In genomic region chr15:89812126-89812846, GRCh38 we compare ENCODE assay signal across 1 cellular context.
TF ChIP-seq lines count a peak whose summit lies in the region.

No MANE protein-coding gene starts in this region.

TF ChIP-seq in HepG2, 621 proteins besides CTCF, POLR2A, EP300 and RAD21 (continued from another document and continues in another):
- TF ChIP-seq ZNF281 (CRISPR knock-in tag; IDR thresholded peaks at IDR 0.05; ENCODE audit: borderline replicate concordance), result no peak
- TF ChIP-seq SMYD3 (CRISPR knock-in tag; IDR thresholded peaks at IDR 0.05), result peak; percentile 39; the same call in 1 of the 2 replicates
- no peak for TF ChIP-seq ZFP1 (CRISPR knock-in tag; IDR thresholded peaks at IDR 0.05)
- TF ChIP-seq ATF7-NPFF (CRISPR knock-in tag; IDR thresholded peaks at IDR 0.05; ENCODE audit: low read depth), result no peak
- no peak for TF ChIP-seq ETV6 (CRISPR knock-in tag; conservative IDR thresholded peaks at IDR 0.05)
- no peak for TF ChIP-seq STAT5B (CRISPR knock-in tag; IDR thresholded peaks at IDR 0.05)
- TF ChIP-seq SP2 (CRISPR knock-in tag; IDR thresholded peaks at IDR 0.05), result no peak
- TF ChIP-seq SP5 (CRISPR knock-in tag; IDR thresholded peaks at IDR 0.05; ENCODE audit: borderline replicate concordance, low read depth), result no peak
- TF ChIP-seq ZNF878 (CRISPR knock-in tag; IDR thresholded peaks at IDR 0.05), result no peak
- TF ChIP-seq, protein P1, sequence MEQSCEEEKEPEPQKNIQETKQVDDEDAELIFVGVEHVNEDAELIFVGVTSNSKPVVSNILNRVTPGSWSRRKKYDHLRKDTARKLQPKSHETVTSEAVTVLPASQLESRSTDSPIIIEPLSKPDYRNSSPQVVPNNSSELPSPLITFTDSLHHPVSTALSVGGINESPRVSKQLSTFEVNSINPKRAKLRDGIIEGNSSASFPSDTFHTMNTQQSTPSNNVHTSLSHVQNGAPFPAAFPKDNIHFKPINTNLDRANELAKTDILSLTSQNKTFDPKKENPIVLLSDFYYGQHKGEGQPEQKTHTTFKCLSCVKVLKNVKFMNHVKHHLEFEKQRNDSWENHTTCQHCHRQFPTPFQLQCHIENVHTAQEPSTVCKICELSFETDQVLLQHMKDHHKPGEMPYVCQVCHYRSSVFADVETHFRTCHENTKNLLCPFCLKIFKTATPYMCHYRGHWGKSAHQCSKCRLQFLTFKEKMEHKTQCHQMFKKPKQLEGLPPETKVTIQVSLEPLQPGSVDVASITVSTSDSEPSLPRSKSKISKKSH (CRISPR knock-in tag; IDR thresholded peaks at IDR 0.05; ENCODE audit: borderline replicate concordance), result peak; percentile 67; the same call in 1 of the 2 replicates
- TF ChIP-seq HNRNPUL1 (IDR thresholded peaks at IDR 0.05; ENCODE audit: low read depth, low read length), result no peak
- no peak for TF ChIP-seq WIZ (CRISPR knock-in tag; IDR thresholded peaks at IDR 0.05)
- no peak for TF ChIP-seq DMAP1 (CRISPR knock-in tag; IDR thresholded peaks at IDR 0.05)
- peak; percentile 10; the same call in 1 of the 2 replicates for TF ChIP-seq ETV5 (CRISPR knock-in tag; IDR thresholded peaks at IDR 0.05; ENCODE audit: borderline replicate concordance)
- TF ChIP-seq MEIS2 (CRISPR knock-in tag; IDR thresholded peaks at IDR 0.05), result no peak
- TF ChIP-seq NR2F6 (IDR thresholded peaks at IDR 0.05), result no peak
- no peak for TF ChIP-seq NR2F6 (CRISPR knock-in tag; IDR thresholded peaks at IDR 0.05)
- TF ChIP-seq POGZ (CRISPR knock-in tag; IDR thresholded peaks at IDR 0.05), result 0 out of 2 replicates have a peak, but pooled peaks have one; percentile 23
- TF ChIP-seq ZNF570 (CRISPR knock-in tag; IDR thresholded peaks at IDR 0.05; ENCODE audit: borderline replicate concordance), result no peak
- TF ChIP-seq ARNT2 (CRISPR knock-in tag; IDR thresholded peaks at IDR 0.05; ENCODE audit: low read depth), result no peak
- TF ChIP-seq, protein P2, sequence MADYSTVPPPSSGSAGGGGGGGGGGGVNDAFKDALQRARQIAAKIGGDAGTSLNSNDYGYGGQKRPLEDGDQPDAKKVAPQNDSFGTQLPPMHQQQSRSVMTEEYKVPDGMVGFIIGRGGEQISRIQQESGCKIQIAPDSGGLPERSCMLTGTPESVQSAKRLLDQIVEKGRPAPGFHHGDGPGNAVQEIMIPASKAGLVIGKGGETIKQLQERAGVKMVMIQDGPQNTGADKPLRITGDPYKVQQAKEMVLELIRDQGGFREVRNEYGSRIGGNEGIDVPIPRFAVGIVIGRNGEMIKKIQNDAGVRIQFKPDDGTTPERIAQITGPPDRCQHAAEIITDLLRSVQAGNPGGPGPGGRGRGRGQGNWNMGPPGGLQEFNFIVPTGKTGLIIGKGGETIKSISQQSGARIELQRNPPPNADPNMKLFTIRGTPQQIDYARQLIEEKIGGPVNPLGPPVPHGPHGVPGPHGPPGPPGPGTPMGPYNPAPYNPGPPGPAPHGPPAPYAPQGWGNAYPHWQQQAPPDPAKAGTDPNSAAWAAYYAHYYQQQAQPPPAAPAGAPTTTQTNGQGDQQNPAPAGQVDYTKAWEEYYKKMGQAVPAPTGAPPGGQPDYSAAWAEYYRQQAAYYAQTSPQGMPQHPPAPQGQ (CRISPR knock-in tag; IDR thresholded peaks at IDR 0.05; ENCODE audit: borderline replicate concordance), result no peak
- no peak for TF ChIP-seq NAIF1 (CRISPR knock-in tag; IDR thresholded peaks at IDR 0.05; ENCODE audit: borderline replicate concordance)
- TF ChIP-seq, protein P3, sequence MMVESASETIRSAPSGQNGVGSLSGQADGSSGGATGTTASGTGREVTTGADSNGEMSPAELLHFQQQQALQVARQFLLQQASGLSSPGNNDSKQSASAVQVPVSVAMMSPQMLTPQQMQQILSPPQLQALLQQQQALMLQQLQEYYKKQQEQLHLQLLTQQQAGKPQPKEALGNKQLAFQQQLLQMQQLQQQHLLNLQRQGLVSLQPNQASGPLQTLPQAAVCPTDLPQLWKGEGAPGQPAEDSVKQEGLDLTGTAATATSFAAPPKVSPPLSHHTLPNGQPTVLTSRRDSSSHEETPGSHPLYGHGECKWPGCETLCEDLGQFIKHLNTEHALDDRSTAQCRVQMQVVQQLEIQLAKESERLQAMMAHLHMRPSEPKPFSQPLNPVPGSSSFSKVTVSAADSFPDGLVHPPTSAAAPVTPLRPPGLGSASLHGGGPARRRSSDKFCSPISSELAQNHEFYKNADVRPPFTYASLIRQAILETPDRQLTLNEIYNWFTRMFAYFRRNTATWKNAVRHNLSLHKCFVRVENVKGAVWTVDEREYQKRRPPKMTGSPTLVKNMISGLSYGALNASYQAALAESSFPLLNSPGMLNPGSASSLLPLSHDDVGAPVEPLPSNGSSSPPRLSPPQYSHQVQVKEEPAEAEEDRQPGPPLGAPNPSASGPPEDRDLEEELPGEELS (CRISPR knock-in tag; IDR thresholded peaks at IDR 0.05), result no peak
- TF ChIP-seq ZNF546 (CRISPR knock-in tag; conservative IDR thresholded peaks at IDR 0.05), result no peak
- no peak for TF ChIP-seq ZBTB7A (CRISPR knock-in tag; IDR thresholded peaks at IDR 0.05)
- TF ChIP-seq ZNF567 (CRISPR knock-in tag; IDR thresholded peaks at IDR 0.05; ENCODE audit: borderline replicate concordance), result no peak
- 0 out of 2 replicates have a peak, but pooled peaks have one; percentile 57 for TF ChIP-seq ZNF891 (CRISPR knock-in tag; IDR thresholded peaks at IDR 0.05)
- no peak; the same call in 1 of the 2 replicates for TF ChIP-seq TFDP1 (CRISPR knock-in tag; IDR thresholded peaks at IDR 0.05; ENCODE audit: borderline replicate concordance)
- TF ChIP-seq ZSCAN30 (CRISPR knock-in tag; IDR thresholded peaks at IDR 0.05), result no peak
- TF ChIP-seq ZNF343 (CRISPR knock-in tag; IDR thresholded peaks at IDR 0.05), result no peak
- TF ChIP-seq, protein P4, sequence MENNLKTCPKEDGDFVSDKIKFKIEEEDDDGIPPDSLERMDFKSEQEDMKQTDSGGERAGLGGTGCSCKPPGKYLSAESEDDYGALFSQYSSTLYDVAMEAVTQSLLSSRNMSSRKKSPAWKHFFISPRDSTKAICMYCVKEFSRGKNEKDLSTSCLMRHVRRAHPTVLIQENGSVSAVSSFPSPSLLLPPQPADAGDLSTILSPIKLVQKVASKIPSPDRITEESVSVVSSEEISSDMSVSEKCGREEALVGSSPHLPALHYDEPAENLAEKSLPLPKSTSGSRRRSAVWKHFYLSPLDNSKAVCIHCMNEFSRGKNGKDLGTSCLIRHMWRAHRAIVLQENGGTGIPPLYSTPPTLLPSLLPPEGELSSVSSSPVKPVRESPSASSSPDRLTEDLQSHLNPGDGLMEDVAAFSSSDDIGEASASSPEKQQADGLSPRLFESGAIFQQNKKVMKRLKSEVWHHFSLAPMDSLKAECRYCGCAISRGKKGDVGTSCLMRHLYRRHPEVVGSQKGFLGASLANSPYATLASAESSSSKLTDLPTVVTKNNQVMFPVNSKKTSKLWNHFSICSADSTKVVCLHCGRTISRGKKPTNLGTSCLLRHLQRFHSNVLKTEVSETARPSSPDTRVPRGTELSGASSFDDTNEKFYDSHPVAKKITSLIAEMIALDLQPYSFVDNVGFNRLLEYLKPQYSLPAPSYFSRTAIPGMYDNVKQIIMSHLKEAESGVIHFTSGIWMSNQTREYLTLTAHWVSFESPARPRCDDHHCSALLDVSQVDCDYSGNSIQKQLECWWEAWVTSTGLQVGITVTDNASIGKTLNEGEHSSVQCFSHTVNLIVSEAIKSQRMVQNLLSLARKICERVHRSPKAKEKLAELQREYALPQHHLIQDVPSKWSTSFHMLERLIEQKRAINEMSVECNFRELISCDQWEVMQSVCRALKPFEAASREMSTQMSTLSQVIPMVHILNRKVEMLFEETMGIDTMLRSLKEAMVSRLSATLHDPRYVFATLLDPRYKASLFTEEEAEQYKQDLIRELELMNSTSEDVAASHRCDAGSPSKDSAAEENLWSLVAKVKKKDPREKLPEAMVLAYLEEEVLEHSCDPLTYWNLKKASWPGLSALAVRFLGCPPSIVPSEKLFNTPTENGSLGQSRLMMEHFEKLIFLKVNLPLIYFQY (CRISPR knock-in tag; IDR thresholded peaks at IDR 0.05; ENCODE audit: borderline replicate concordance), result peak; percentile 48; the same call in 1 of the 2 replicates
- TF ChIP-seq KLF12 (CRISPR knock-in tag; IDR thresholded peaks at IDR 0.05; ENCODE audit: borderline replicate concordance), result peak; percentile 52; the same call in 1 of the 2 replicates
- TF ChIP-seq, protein P5, sequence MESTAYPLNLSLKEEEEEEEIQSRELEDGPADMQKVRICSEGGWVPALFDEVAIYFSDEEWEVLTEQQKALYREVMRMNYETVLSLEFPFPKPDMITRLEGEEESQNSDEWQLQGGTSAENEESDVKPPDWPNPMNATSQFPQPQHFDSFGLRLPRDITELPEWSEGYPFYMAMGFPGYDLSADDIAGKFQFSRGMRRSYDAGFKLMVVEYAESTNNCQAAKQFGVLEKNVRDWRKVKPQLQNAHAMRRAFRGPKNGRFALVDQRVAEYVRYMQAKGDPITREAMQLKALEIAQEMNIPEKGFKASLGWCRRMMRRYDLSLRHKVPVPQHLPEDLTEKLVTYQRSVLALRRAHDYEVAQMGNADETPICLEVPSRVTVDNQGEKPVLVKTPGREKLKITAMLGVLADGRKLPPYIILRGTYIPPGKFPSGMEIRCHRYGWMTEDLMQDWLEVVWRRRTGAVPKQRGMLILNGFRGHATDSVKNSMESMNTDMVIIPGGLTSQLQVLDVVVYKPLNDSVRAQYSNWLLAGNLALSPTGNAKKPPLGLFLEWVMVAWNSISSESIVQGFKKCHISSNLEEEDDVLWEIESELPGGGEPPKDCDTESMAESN (CRISPR knock-in tag; conservative IDR thresholded peaks at IDR 0.05), result no peak
- TF ChIP-seq ZNF629 (CRISPR knock-in tag; conservative IDR thresholded peaks at IDR 0.05), result no peak
- no peak for TF ChIP-seq HHEX (CRISPR knock-in tag; IDR thresholded peaks at IDR 0.05)
- TF ChIP-seq PAF1 (CRISPR knock-in tag; IDR thresholded peaks at IDR 0.05), result no peak
- TF ChIP-seq ZNF652 (CRISPR knock-in tag; IDR thresholded peaks at IDR 0.05; ENCODE audit: borderline replicate concordance, low read depth), result no peak
- TF ChIP-seq ZNF441 (CRISPR knock-in tag; IDR thresholded peaks at IDR 0.05; ENCODE audit: borderline replicate concordance), result no peak
- no peak for TF ChIP-seq ZNF256 (CRISPR knock-in tag; conservative IDR thresholded peaks at IDR 0.05)
- TF ChIP-seq ZC3H13 (CRISPR knock-in tag; IDR thresholded peaks at IDR 0.05), result no peak
- 0 out of 2 replicates have a peak, but pooled peaks have one; percentile 31 for TF ChIP-seq ZBTB37 (CRISPR knock-in tag; IDR thresholded peaks at IDR 0.05)
- no peak for TF ChIP-seq ZNF446 (CRISPR knock-in tag; IDR thresholded peaks at IDR 0.05)
- no peak for TF ChIP-seq CCAR2 (optimal IDR thresholded peaks at IDR 0.05; ENCODE audit: low read depth, low read length)
- 0 out of 2 replicates have a peak, but pooled peaks have one; percentile 17 for TF ChIP-seq NCOA1 (CRISPR knock-in tag; IDR thresholded peaks at IDR 0.05)
- TF ChIP-seq, protein P6, sequence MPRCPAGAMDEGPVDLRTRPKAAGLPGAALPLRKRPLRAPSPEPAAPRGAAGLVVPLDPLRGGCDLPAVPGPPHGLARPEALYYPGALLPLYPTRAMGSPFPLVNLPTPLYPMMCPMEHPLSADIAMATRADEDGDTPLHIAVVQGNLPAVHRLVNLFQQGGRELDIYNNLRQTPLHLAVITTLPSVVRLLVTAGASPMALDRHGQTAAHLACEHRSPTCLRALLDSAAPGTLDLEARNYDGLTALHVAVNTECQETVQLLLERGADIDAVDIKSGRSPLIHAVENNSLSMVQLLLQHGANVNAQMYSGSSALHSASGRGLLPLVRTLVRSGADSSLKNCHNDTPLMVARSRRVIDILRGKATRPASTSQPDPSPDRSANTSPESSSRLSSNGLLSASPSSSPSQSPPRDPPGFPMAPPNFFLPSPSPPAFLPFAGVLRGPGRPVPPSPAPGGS (CRISPR knock-in tag; IDR thresholded peaks at IDR 0.05), result no peak
- TF ChIP-seq HES4 (CRISPR knock-in tag; IDR thresholded peaks at IDR 0.05; ENCODE audit: borderline replicate concordance), result no peak
